Comparison of ENCODE assay signal across 8 cellular contexts in genomic region chr19:52688931-52689796, GRCh38. TPM values are rescaled to one million over a fixed set of nuclear protein-coding genes. Genes with fewer than 3 reads are reported as not detected.
DNase-seq lines count a peak whose midpoint lies in the region; ATAC-seq and TF ChIP-seq lines count a peak whose summit lies in the region.
"Not testable (repeated sequence)": the region's sequence is repeated elsewhere in the genome, so short reads cannot be mapped to it uniquely, and the experiment has no call there.

No MANE protein-coding gene starts in this region.

- H3K27ac ChIP-seq in esophagus (ENCODE audit: low read depth in 2 of 2, low read length in 1 of 2) (peak overlapping the region; percentile 82 to 96), lung (ENCODE audit: low read depth in 1 of 2, low read length in 1 of 2) (peak overlapping the region; percentile 18 to 97), rectal smooth muscle tissue (ENCODE audit: low read depth, low read length) (peak overlapping the region; percentile 45), uterus (peak overlapping the region; percentile 88 to 96)

- not testable (repeated sequence) for H3K4me1 ChIP-seq in esophagus (ENCODE audit: control insufficient read depth in 2 of 2, insufficient read depth in 2 of 2, low read length in 1 of 2); lung (ENCODE audit: control insufficient read depth in 2 of 2, insufficient read depth in 2 of 2, low read length in 2 of 2); rectal smooth muscle tissue (ENCODE audit: control insufficient read depth, insufficient read depth, low read length); uterus

- DNase-seq in GF-D8 (lab: John Stamatoyannopoulos, UW) = peak; percentile 8
- DNase-seq in NCI-H1417 (lab: John Stamatoyannopoulos, UW) = peak; percentile 5 to 66 (median 43)
- not testable (repeated sequence) for DNase-seq in T-cell; astrocyte of the cerebellum (ENCODE audit: low read depth); lung (ENCODE audit: low spot score); uterus

- not testable (repeated sequence) for TF ChIP-seq POLR2A in uterus (IDR thresholded peaks at IDR 0.05)

- intact Hi-C loops in uterus (cut with DNase I; ENCODE audit: low total_unique reads) = not testable (repeated sequence)

- H3K4me1 Mint-ChIP-seq in T-cell = peaks cover 35 to 45% (median 40%) of the 10 kb centered on the region in 3 donors

- in situ Hi-C loops in astrocyte of the cerebellum (cut with HindIII; ENCODE audit: low sequenced_read_pairs) = not testable (repeated sequence)

- H3K9me3 Mint-ChIP-seq in T-cell = not testable (repeated sequence)

- peak overlapping the region; percentile 50 for H3K4me3 ChIP-seq in astrocyte of the cerebellum (ENCODE audit: low read depth, low read length)
- peak overlapping the region; percentile 54 to 71 for H3K4me3 ChIP-seq in esophagus (ENCODE audit: low read depth in 1 of 2, low read length in 2 of 2)
- not testable (repeated sequence) for H3K4me3 ChIP-seq in lung
- peak overlapping the region; percentile 99 for H3K4me3 ChIP-seq in rectal smooth muscle tissue (ENCODE audit: low read length)
- peak overlapping the region; percentile 50 to 61 for H3K4me3 ChIP-seq in uterus

- not testable (repeated sequence) for ATAC-seq in T-cell (replicated peaks in 1 of 4); lung (ENCODE audit: insufficient read depth, low FRiP score)

- POLR2A ChIA-PET in T-cell (lab: Charles Lee) = interaction anchor here in 1 of 2 donors (0.6 to 0.7 kb wide), 2 partner anchors 16 to 236 kb away, joined by 3 to 5 read pairs; partner anchors contain the start of gene ZNF578

- CTCF ChIA-PET in T-cell (lab: Charles Lee) = interaction anchor here in 1 of 2 donors (0.7 kb wide), 2 partner anchors 158 to 529 kb away, joined by 4 to 13 read pairs; no protein-coding TSS in a partner anchor

- H3K9me3 ChIP-seq in esophagus (ENCODE audit: control insufficient read depth in 2 of 2, insufficient read depth in 1 of 2, low read depth in 1 of 2, low read length in 1 of 2); lung (ENCODE audit: control insufficient read depth in 2 of 2, insufficient read depth in 1 of 2, low read length in 1 of 2); uterus: not testable (repeated sequence)

- peaks cover 12% of the 10 kb centered on the region for H3K36me3 Mint-ChIP-seq in T-cell

- not testable (repeated sequence) for H3K27me3 ChIP-seq in esophagus (ENCODE audit: control insufficient read depth in 1 of 2, insufficient read depth in 2 of 2, low read length in 2 of 2); lung (ENCODE audit: control insufficient read depth, insufficient read depth); rectal smooth muscle tissue (ENCODE audit: control insufficient read depth, insufficient read depth, low read length); uterus

- H3K36me3 ChIP-seq in esophagus (ENCODE audit: control insufficient read depth in 2 of 2, insufficient read depth in 2 of 2, low read length in 1 of 2); lung (ENCODE audit: control insufficient read depth in 2 of 2, insufficient read depth in 2 of 2, low read length in 2 of 2); rectal smooth muscle tissue (ENCODE audit: control insufficient read depth, insufficient read depth, low read length); uterus: not testable (repeated sequence)

- peak overlapping the region; percentile 75 to 94 for H3K27ac Mint-ChIP-seq in T-cell

- TF ChIP-seq CTCF in astrocyte of the cerebellum (IDR thresholded peaks at IDR 0.05; ENCODE audit: low read depth, low read length, missing control alignments); lung (IDR thresholded peaks at IDR 0.05; ENCODE audit: control extremely low read depth, extremely low read depth); uterus (IDR thresholded peaks at IDR 0.05): not testable (repeated sequence)

- H3K9ac ChIP-seq in rectal smooth muscle tissue (ENCODE audit: low read length) = not testable (repeated sequence)

- H3K4me3 Mint-ChIP-seq in T-cell = peak overlapping the region; percentile 88 to 95 (median 91)

- not testable (repeated sequence) for H3K27me3 Mint-ChIP-seq in T-cell

- WGBS in esophagus, 2 donors = 12 to 14% methylated on average over 6 of the region's 6 CpGs
- WGBS in lung, 2 donors = 19 to 22% methylated on average over 6 of the region's 6 CpGs

RNA-seq across cellular contexts. Expression of gene ZNF611, which starts 45.7 kb away (rescaled TPM):
- total RNA-seq in T-cell (10 to 100 TPM; 31.5 to 46.2 (median 37.0) TPM), lung (10 to 100 TPM; 18.5 to 28.0 TPM), uterus (10 to 100 TPM in 3 of 4 donors, 1 to 10 TPM in 1; 7.2 to 29.7 (median 25.0) TPM)
- polyA plus RNA-seq in esophagus (1 to 10 TPM; 1.8 to 3.3 TPM), lung (1 to 10 TPM; 4.3 to 7.8 TPM)

RNA-seq across cellular contexts. Expression of gene ZNF83, which starts 51.0 kb away (rescaled TPM):
- total RNA-seq in T-cell = 10 to 100 TPM; 63.9 to 99.4 (median 84.6) TPM
- polyA plus RNA-seq in esophagus = 10 to 100 TPM; 17.5 to 59.7 TPM
- 100 to 1,000 TPM in 1 of 2 donors, 10 to 100 TPM in 1; 28.5 to 118 TPM for total RNA-seq in lung
- polyA plus RNA-seq in lung = 10 to 100 TPM; 14.8 to 64.0 TPM
- total RNA-seq in uterus = 100 to 1,000 TPM in 2 of 4 donors, 10 to 100 TPM in 2; 40.6 to 481 (median 100) TPM
